Comparison of ENCODE assay signal across 23 cellular contexts in genomic region chr1:91727763-91728162, GRCh38.
DNase-seq lines count a peak whose midpoint lies in the region; ATAC-seq and TF ChIP-seq lines count a peak whose summit lies in the region.
"Had no signal": no experiment of that assay in that cellular context is flagged by ENCODE, and none has a peak within 500 bp of the region (broad histone marks: within the 10 kb centered on the region; RNA-seq: fewer than 3 reads in every experiment).

No MANE protein-coding gene starts in this region.

- no peak for TF ChIP-seq POLR2A in esophagus squamous epithelium (IDR thresholded peaks at IDR 0.05)
- TF ChIP-seq POLR2A in transverse colon (IDR thresholded peaks at IDR 0.05) = no peak

- intact Hi-C loops in Panc1 (cut with micrococcal nuclease; ENCODE audit: unreplicated experiment) (no loop called here), esophagus squamous epithelium (cut with DNase I) (no loop called here), transverse colon (cut with DNase I; ENCODE audit: low total_unique reads) (no loop called here)

- H3K4me1 ChIP-seq in Panc1 (ENCODE audit: control insufficient read depth, insufficient read depth, low read length) = peaks cover 22% of the 10 kb centered on the region
- peaks cover 17 to 66% (median 36%) of the 10 kb centered on the region in 3 donors for H3K4me1 ChIP-seq in esophagus squamous epithelium
- peaks cover 18 to 31% of the 10 kb centered on the region in 2 donors for H3K4me1 ChIP-seq in muscle layer of duodenum (ENCODE audit: control insufficient read depth in 1 of 2, insufficient read depth in 2 of 2, low read length in 2 of 2)
- peaks cover 13 to 49% (median 17%) of the 10 kb centered on the region in 4 donors for H3K4me1 ChIP-seq in transverse colon

- H3K27me3 ChIP-seq in Panc1 (ENCODE audit: control insufficient read depth, insufficient read depth, low read length) (no peaks in the 10 kb centered on the region), esophagus squamous epithelium (no peaks in the 10 kb centered on the region), muscle layer of duodenum (ENCODE audit: low read depth, low read length) (no peaks in the 10 kb centered on the region), transverse colon (no peaks in the 10 kb centered on the region)

- ATAC-seq in Panc1 = no peak
- no peak for ATAC-seq in GM18861 (IDR thresholded peaks at IDR 0.05; ENCODE audit: unreplicated experiment)
- no peak for ATAC-seq in stimulated activated naive CD8-positive, alpha-beta T cell treated with anti-CD3 and anti-CD28 coated beads, Interleukin-15, amount 100 ng/mL, for 72 hours
- ATAC-seq: lower lobe of right lung, mucosa of descending colon had no signal

- no TSS peak for BruUV-seq in Panc1 (replicated peaks; lab: Mats Ljungman, UMichigan)

- H3K27ac ChIP-seq in Panc1 (ENCODE audit: low read length) (0 out of 2 replicates have a peak overlapping the region, but pooled peaks have one; percentile 3), esophagus squamous epithelium (peak overlapping the region in 3 of 4 donors; percentile 81 to 84 (median 83)), muscle layer of duodenum (ENCODE audit: low read length) (peak overlapping the region; percentile 83), transverse colon (peak overlapping the region; percentile 72 to 86 (median 81))
- H3K27ac ChIP-seq: VCaP had no signal

- no peak overlapping the region for H3K27ac Mint-ChIP-seq in stimulated activated naive CD8-positive, alpha-beta T cell treated with anti-CD3 and anti-CD28 coated beads, Interleukin-15, amount 100 ng/mL, for 72 hours
- H3K27ac Mint-ChIP-seq: activated CD4-positive, alpha-beta T cell treated with anti-CD3 and anti-CD28 coated beads, Interleukin-2, amount 10 ng/mL, durations not matched to agents 24 days and 14 days; CD4-positive, alpha-beta T cell; dendritic cell treated with granulocyte-macrophage colony-stimulating factor and Interleukin-4, amounts not matched to agents 40 ng/mL and 50 ng/mL, for 4 days had no signal

- no peak for DNase-seq in Panc1 (ENCODE audit: low read depth, low spot score)
- no peak for DNase-seq in esophagus squamous epithelium (lab: John Stamatoyannopoulos, UW)
- DNase-seq in transverse colon = no peak
- DNase-seq in NCI-H1930 (lab: John Stamatoyannopoulos, UW) = no peak
- no peak for DNase-seq in stimulated activated naive CD8-positive, alpha-beta T cell treated with anti-CD3 and anti-CD28 coated beads, Interleukin-15, amount 100 ng/mL, for 72 hours
- DNase-seq: activated CD4-positive, alpha-beta T cell treated with anti-CD3 and anti-CD28 coated beads, Interleukin-2, amount 10 ng/mL, durations not matched to agents 24 days and 14 days; activated naive CD4-positive, alpha-beta T cell treated with Interleukin-2 at 50 U/mL for 16 hours; activated T-cell treated with anti-CD3 and anti-CD28 coated beads, Interleukin-2, amount 50 U/mL, for 48 hours; anterior cingulate cortex; CD4-positive, alpha-beta T cell; HCEC 1CT; lower lobe of right lung; mucosa of descending colon; NCI-H1694 treated with DMSO at 0.1 percent for 48 hours; occipital lobe; SK-N-SH; small intestine; stimulated activated CD4-positive, alpha-beta T cell treated with anti-CD3 and anti-CD28 coated beads, Interleukin-1b, Interleukin-23, amount 100 ng/mL, for 48 hours; T-helper 2 cell had no signal

- no peaks in the 10 kb centered on the region for H3K27me3 Mint-ChIP-seq in stimulated activated naive CD8-positive, alpha-beta T cell treated with anti-CD3 and anti-CD28 coated beads, Interleukin-15, amount 100 ng/mL, for 72 hours
- H3K27me3 Mint-ChIP-seq: activated CD4-positive, alpha-beta T cell treated with anti-CD3 and anti-CD28 coated beads, Interleukin-2, amount 10 ng/mL, durations not matched to agents 24 days and 14 days; CD4-positive, alpha-beta T cell had no signal

- H3K9me3 ChIP-seq in Panc1 (ENCODE audit: control insufficient read depth, insufficient read depth, low read depth, low read length) (no peaks in the 10 kb centered on the region), esophagus squamous epithelium (no peaks in the 10 kb centered on the region), muscle layer of duodenum (ENCODE audit: control insufficient read depth in 1 of 2, low read length in 2 of 2) (no peaks in the 10 kb centered on the region), transverse colon (no peaks in the 10 kb centered on the region)
- H3K9me3 ChIP-seq: lower lobe of right lung, mucosa of descending colon, SK-N-SH had no signal

- H3K4me1 Mint-ChIP-seq in stimulated activated naive CD8-positive, alpha-beta T cell treated with anti-CD3 and anti-CD28 coated beads, Interleukin-15, amount 100 ng/mL, for 72 hours = peaks cover 38% of the 10 kb centered on the region

- POLR2A ChIA-PET in Panc1 (lab: Charles Lee) = no interaction called here

- no peak overlapping the region for H3K4me3 Mint-ChIP-seq in stimulated activated naive CD8-positive, alpha-beta T cell treated with anti-CD3 and anti-CD28 coated beads, Interleukin-15, amount 100 ng/mL, for 72 hours
- H3K4me3 Mint-ChIP-seq: activated CD4-positive, alpha-beta T cell treated with anti-CD3 and anti-CD28 coated beads, Interleukin-2, amount 10 ng/mL, durations not matched to agents 24 days and 14 days; CD4-positive, alpha-beta T cell; dendritic cell treated with granulocyte-macrophage colony-stimulating factor and Interleukin-4, amounts not matched to agents 40 ng/mL and 50 ng/mL, for 4 days had no signal

- no peaks in the 10 kb centered on the region for H3K9me3 Mint-ChIP-seq in stimulated activated naive CD8-positive, alpha-beta T cell treated with anti-CD3 and anti-CD28 coated beads, Interleukin-15, amount 100 ng/mL, for 72 hours
- H3K9me3 Mint-ChIP-seq: CD4-positive, alpha-beta T cell; dendritic cell treated with granulocyte-macrophage colony-stimulating factor and Interleukin-4, amounts not matched to agents 40 ng/mL and 50 ng/mL, for 4 days had no signal

- H3K36me3 ChIP-seq in Panc1 (ENCODE audit: control insufficient read depth, insufficient read depth, low read length) (no peaks in the 10 kb centered on the region), esophagus squamous epithelium (peaks cover 0 to 31% (median 0%) of the 10 kb centered on the region in 3 donors), muscle layer of duodenum (ENCODE audit: control insufficient read depth in 1 of 2, insufficient read depth in 2 of 2, low read length in 2 of 2) (peaks cover 10 to 13% of the 10 kb centered on the region in 2 donors), transverse colon (peaks cover 0 to 13% (median 0%) of the 10 kb centered on the region in 4 donors)

- in situ Hi-C loops in Panc1 (cut with HindIII; ENCODE audit: low pct_unique_long_range_greater_than_20kb, low sequenced_read_pairs) = no loop called here
- in situ Hi-C loops in transverse colon (cut with MboI; ENCODE audit: low pct_ligation_motif_present in 1 of 4, low pct_unique_long_range_greater_than_20kb in 1 of 4, low sequenced_read_pairs in 3 of 4) = no loop called here

- TF ChIP-seq EP300 in transverse colon (IDR thresholded peaks at IDR 0.05; ENCODE audit: low read depth) = no peak

- 78 to 86% methylated on average over 2 of the region's 2 CpGs for WGBS in esophagus squamous epithelium, 2 donors
- 81 to 94% methylated on average over 2 of the region's 2 CpGs for WGBS in transverse colon (ENCODE audit: low coverage in 1 of 2), 2 donors

- CTCF ChIA-PET in Panc1 (lab: Charles Lee) = no interaction called here

- no peak for TF ChIP-seq CTCF in Panc1 (IDR thresholded peaks at IDR 0.05)
- no peak for TF ChIP-seq CTCF in esophagus squamous epithelium (IDR thresholded peaks at IDR 0.05)
- no peak for TF ChIP-seq CTCF in transverse colon (IDR thresholded peaks at IDR 0.05)

- H3K4me3 ChIP-seq in Panc1 (ENCODE audit: low read depth in 2 of 2, low read length in 2 of 2) (no peak overlapping the region), esophagus squamous epithelium (no peak overlapping the region), muscle layer of duodenum (ENCODE audit: low read depth in 1 of 2, low read length in 2 of 2) (no peak overlapping the region), transverse colon (no peak overlapping the region)
- H3K4me3 ChIP-seq: lower lobe of right lung, mucosa of descending colon had no signal

Comparison
In these comparisons a context has a peak if more than half of its experiments do, and no peak if none do; other contexts are left out.
1. H3K27ac ChIP-seq: peak in every context shown above with its lines; median percentile 83 in esophagus squamous epithelium; 83 in muscle layer of duodenum; 81 in transverse colon; 3 in Panc1.